Comparison of ENCODE assay signal across 17 cellular contexts in the genomic region with DNA sequence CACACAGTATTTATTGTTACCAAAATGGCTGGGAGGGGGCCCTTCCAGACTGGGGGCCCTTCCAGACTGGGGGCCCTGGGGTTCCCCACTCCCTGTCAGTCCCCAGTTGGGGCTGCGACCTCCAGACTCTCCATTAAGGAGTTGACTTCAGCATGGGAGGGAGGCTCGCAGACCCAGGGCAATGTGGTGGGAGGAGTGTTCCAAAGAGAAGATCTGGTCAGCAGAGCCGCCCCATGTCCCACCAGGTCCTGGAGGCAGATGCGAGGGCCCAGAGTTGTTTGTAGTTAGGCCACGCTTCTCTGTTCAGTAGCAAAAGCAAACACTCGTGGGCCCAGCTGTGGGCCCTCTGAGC.
DNase-seq lines count a peak whose midpoint lies in the region; ATAC-seq and TF ChIP-seq lines count a peak whose summit lies in the region.
"Had no signal": no experiment of that assay in that cellular context is flagged by ENCODE, and none has a peak within 500 bp of the region (broad histone marks: within the 10 kb centered on the region; RNA-seq: fewer than 3 reads in every experiment).

No MANE protein-coding gene starts in this region.

- H2AK5ac ChIP-seq in neuronal stem cell (ENCODE audit: low read depth, low read length), result peak overlapping the region; percentile 75

- H3K36me3 ChIP-seq in neuronal stem cell (replicated peaks in 1 of 2; ENCODE audit: control insufficient read depth in 2 of 2, insufficient read depth in 2 of 2, low read length in 2 of 2) (no peaks in the 10 kb centered on the region), thoracic aorta (no peaks in the 10 kb centered on the region), OCI-LY7 (ENCODE audit: insufficient read depth, low read length) (no peaks in the 10 kb centered on the region)
- H3K36me3 ChIP-seq: BLaER1 had no signal

- ATAC-seq in Right ventricle myocardium inferior, result no peak
- ATAC-seq in left ventricle myocardium superior, result no peak
- peak; percentile 36 for ATAC-seq in thoracic aorta (ENCODE audit: insufficient number of reproducible peaks, low FRiP score, low read depth)
- ATAC-seq: CD8-positive, alpha-beta T cell had no signal

- no peak overlapping the region for H2BK5ac ChIP-seq in neuronal stem cell (ENCODE audit: low read length)

- DNase-seq in Right ventricle myocardium inferior (ENCODE audit: missing footprints) (peak; percentile 42), left ventricle myocardium superior (no peak), neuronal stem cell (ENCODE audit: low spot score) (no peak), thoracic aorta (ENCODE audit: low spot score) (no peak), lower leg skin (ENCODE audit: low spot score in 2 of 2) (no peak), OCI-LY7 (ENCODE audit: low spot score) (no peak), RPMI8226 (no peak)
- DNase-seq: Caco-2; CD4-positive, CD25-positive, alpha-beta regulatory T cell; CD8-positive, alpha-beta T cell; DMS153; DND-41; GM23248; HCEC 1CT had no signal

- intact Hi-C loops in Right ventricle myocardium inferior (cut with DNase I) (no loop called here), left ventricle myocardium superior (cut with micrococcal nuclease) (no loop called here), lower leg skin (cut with DNase I; ENCODE audit: low total_unique reads) (no loop called here), OCI-LY7 (cut with micrococcal nuclease; ENCODE audit: unreplicated experiment) (no loop called here)

- no CpG with 5 or more reads among the region's 6 CpGs for WGBS in neuronal stem cell (ENCODE audit: extremely low coverage in 2 of 2, insufficient read length in 2 of 2, insufficient replicate concordance in 1 of 2), 2 donors
- 92% methylated on average over 5 to 6 of the region's 6 CpGs for WGBS in lower leg skin, 2 donors

- H3K79me1 ChIP-seq in neuronal stem cell (ENCODE audit: low read depth, low read length), result no peaks in the 10 kb centered on the region

- no peak overlapping the region for H2BK120ac ChIP-seq in neuronal stem cell (ENCODE audit: low read depth, low read length)

- no peak overlapping the region for H3K23ac ChIP-seq in neuronal stem cell (ENCODE audit: low read depth, low read length, poor library complexity)

- TF ChIP-seq CTCF in thoracic aorta (IDR thresholded peaks at IDR 0.05), result no peak
- no peak for TF ChIP-seq CTCF in lower leg skin (IDR thresholded peaks at IDR 0.05)
- TF ChIP-seq CTCF in OCI-LY7 (conservative IDR thresholded peaks at IDR 0.05; ENCODE audit: low read length), result no peak

- H3K18ac ChIP-seq in neuronal stem cell (ENCODE audit: low read length), result no peak overlapping the region

- H2AFZ ChIP-seq in neuronal stem cell (ENCODE audit: low read length) (no peak overlapping the region), OCI-LY7 (ENCODE audit: low read length) (no peak overlapping the region)
- H2AFZ ChIP-seq: GM23248 had no signal

- no peak overlapping the region for H2BK12ac ChIP-seq in neuronal stem cell (ENCODE audit: low read length)

- H3K27ac ChIP-seq in neuronal stem cell (replicated peaks; ENCODE audit: low read length) (no peak overlapping the region), thoracic aorta (no peak overlapping the region), OCI-LY7 (ENCODE audit: low read depth, low read length, poor library complexity, severe bottlenecking) (no peak overlapping the region)
- H3K27ac ChIP-seq: 22Rv1, BLaER1, C4-2B, GM23248 had no signal

- H3K27me3 ChIP-seq in neuronal stem cell (ENCODE audit: control insufficient read depth in 3 of 3, insufficient read depth in 3 of 3, low read depth in 1 of 3, low read length in 3 of 3), result no peaks in the 10 kb centered on the region
- H3K27me3 ChIP-seq in thoracic aorta (replicated peaks; ENCODE audit: insufficient read depth), result no peaks in the 10 kb centered on the region
- H3K27me3 ChIP-seq: BLaER1 had no signal

- H3K9me2 ChIP-seq in OCI-LY7 (ENCODE audit: insufficient read depth, low read length), result no peaks in the 10 kb centered on the region

- H3K4me2 ChIP-seq in neuronal stem cell (ENCODE audit: insufficient read depth, low read length, poor library complexity, severe bottlenecking) (no peak overlapping the region), OCI-LY7 (ENCODE audit: low read length) (no peak overlapping the region)
- H3K4me2 ChIP-seq: BLaER1 had no signal

- H3K4me1 ChIP-seq in neuronal stem cell (ENCODE audit: control insufficient read depth in 2 of 2, insufficient read depth in 1 of 2, low read depth in 1 of 2, low read length in 2 of 2), result no peaks in the 10 kb centered on the region
- H3K4me1 ChIP-seq in thoracic aorta (ENCODE audit: control insufficient read depth in 1 of 2, low read depth in 2 of 2), result peaks cover 8 to 9% of the 10 kb centered on the region in 2 donors
- H3K4me1 ChIP-seq in OCI-LY7 (ENCODE audit: insufficient read depth, low read length, poor library complexity, severe bottlenecking), result no peaks in the 10 kb centered on the region
- H3K4me1 ChIP-seq: BLaER1, Caco-2 had no signal

- no peaks in the 10 kb centered on the region for H4K20me1 ChIP-seq in OCI-LY7 (ENCODE audit: insufficient read depth, low read length)
- H4K20me1 ChIP-seq: BLaER1 had no signal

- H3K14ac ChIP-seq in neuronal stem cell (ENCODE audit: low read length), result no peak overlapping the region

- no peak overlapping the region for H2BK15ac ChIP-seq in neuronal stem cell (ENCODE audit: low read length)

- H3K9ac ChIP-seq in neuronal stem cell (ENCODE audit: low read depth, low read length, poor library complexity), result no peak overlapping the region
- H3K9ac ChIP-seq: BLaER1, GM23248 had no signal

- H4K8ac ChIP-seq in neuronal stem cell (ENCODE audit: low read depth, low read length), result peak overlapping the region; percentile 6

- H3K9me3 ChIP-seq in neuronal stem cell (replicated peaks in 1 of 2; ENCODE audit: control insufficient read depth in 2 of 2, insufficient read depth in 1 of 2, low read depth in 1 of 2, low read length in 2 of 2) (no peaks in the 10 kb centered on the region), thoracic aorta (no peaks in the 10 kb centered on the region), OCI-LY7 (ENCODE audit: low read length) (no peaks in the 10 kb centered on the region)
- H3K9me3 ChIP-seq: Caco-2 had no signal

- H4K91ac ChIP-seq in neuronal stem cell (ENCODE audit: low read depth, low read length, poor library complexity), result no peak overlapping the region

- H3K4me3 ChIP-seq in neuronal stem cell (ENCODE audit: low read length in 2 of 2) (no peak overlapping the region), thoracic aorta (no peak overlapping the region), lower leg skin (ENCODE audit: low read depth, poor library complexity, severe bottlenecking) (no peak overlapping the region), OCI-LY7 (ENCODE audit: low read depth, low read length, poor library complexity, severe bottlenecking) (no peak overlapping the region)
- H3K4me3 ChIP-seq: BLaER1, GM23248 had no signal

- no peaks in the 10 kb centered on the region for H3K79me2 ChIP-seq in OCI-LY7 (ENCODE audit: insufficient read depth, low read depth, low read length)

- CTCF ChIA-PET in OCI-LY7 (lab: Charles Lee; ENCODE audit: unreplicated experiment), result no interaction called here

- POLR2A ChIA-PET in OCI-LY7 (lab: Charles Lee), result no interaction called here

- no peak overlapping the region for H3K4ac ChIP-seq in neuronal stem cell (ENCODE audit: low read length)

- no TSS peak for BruUV-seq in OCI-LY7 (replicated peaks; lab: Mats Ljungman, UMichigan)

- no peak for TF ChIP-seq POLR2A in lower leg skin (IDR thresholded peaks at IDR 0.05)
